18 cellular contexts compared by ENCODE assay signal in the genomic region with DNA sequence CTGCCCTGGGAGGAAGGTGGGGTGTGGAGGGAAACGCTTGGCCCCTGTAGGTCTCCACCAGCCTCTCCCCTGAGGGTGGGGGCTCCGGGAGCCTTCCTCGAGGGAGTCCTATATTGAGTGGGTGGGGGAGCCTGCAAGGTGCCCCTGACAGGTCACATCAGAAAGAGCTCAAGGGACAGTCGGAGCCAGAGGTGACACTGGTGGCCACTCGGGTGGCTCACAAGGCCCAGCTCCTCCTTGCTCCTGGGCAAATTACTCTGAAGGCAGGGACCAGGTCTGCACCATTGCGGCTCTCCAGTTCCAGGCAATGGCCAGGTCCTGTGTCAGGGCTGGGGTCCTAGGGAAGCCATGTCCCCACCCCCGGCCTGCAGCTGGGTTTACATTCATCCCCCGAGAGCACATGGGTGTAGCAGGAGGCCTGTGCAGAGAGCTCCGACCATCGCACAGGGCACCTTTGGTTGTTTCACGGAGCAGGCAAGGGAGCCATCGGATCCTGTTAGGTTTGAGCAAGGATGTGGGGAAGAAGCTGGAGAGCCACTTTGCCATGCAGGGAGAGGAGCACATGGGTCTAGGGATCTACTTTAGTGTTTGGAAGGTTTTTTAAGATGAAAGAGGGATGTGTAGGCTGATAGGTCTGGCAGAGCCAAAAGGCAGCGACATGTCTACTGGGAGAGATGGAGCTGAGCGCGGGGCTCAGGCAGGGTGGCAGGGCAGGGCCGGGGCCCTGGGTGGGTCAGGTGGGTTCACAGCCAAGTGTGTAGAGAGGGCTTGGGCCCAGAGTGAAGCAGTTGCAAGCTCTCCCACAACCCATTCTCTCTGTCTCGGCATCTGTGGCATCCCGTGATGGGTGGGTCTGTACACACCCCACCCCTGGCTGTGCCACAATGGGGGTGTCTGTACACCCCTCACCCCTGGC. TPM values are rescaled to one million over a fixed set of nuclear protein-coding genes. Genes with fewer than 3 reads are reported as not detected.
DNase-seq lines count a peak whose midpoint lies in the region; TF ChIP-seq lines count a peak whose summit lies in the region.
"Had no signal": no experiment of that assay in that cellular context is flagged by ENCODE, and none has a peak within 500 bp of the region (broad histone marks: within the 10 kb centered on the region; RNA-seq: fewer than 3 reads in every experiment).

No MANE protein-coding gene starts in this region.

- no peak overlapping the region for H2BK5ac ChIP-seq in trophoblast cell (ENCODE audit: low read depth, low read length, poor library complexity)

- DNase-seq in D341Med (ENCODE audit: low spot score), result peak; percentile 17
- DNase-seq in LHCN-M2 (ENCODE audit: low read depth), result peak; percentile 51
- peak; percentile 71 for DNase-seq in chondrocyte (ENCODE audit: low spot score)
- DNase-seq in osteoblast (ENCODE audit: insufficient read length, low spot score, missing footprints), result peak; percentile 94
- no peak for DNase-seq in NCI-H1436 treated with DMSO at 0.1 percent for 48 hours (lab: John Stamatoyannopoulos, UW)
- no peak for DNase-seq in NCI-H69 (lab: John Stamatoyannopoulos, UW)
- no peak for DNase-seq in trophoblast cell
- DNase-seq: activated CD8-positive, alpha-beta memory T cell treated with anti-CD3 and anti-CD28 coated beads, Interleukin-2, amount 10 ng/mL, durations not matched to agents 7 days and 5 days; activated naive CD4-positive, alpha-beta T cell treated with anti-CD3 and anti-CD28 coated beads, Interleukin-2, amount 10 ng/mL, durations not matched to agents 7 days and 5 days; central memory CD4-positive, alpha-beta T cell; EL; midbrain; NCI-H82; SIG-M5 had no signal

- H3K27ac Mint-ChIP-seq in chondrocyte (ENCODE audit: unreplicated experiment), result no peak overlapping the region
- H3K27ac Mint-ChIP-seq: activated CD8-positive, alpha-beta memory T cell treated with anti-CD3 and anti-CD28 coated beads, Interleukin-2, amount 10 ng/mL, durations not matched to agents 7 days and 5 days; activated naive CD4-positive, alpha-beta T cell treated with anti-CD3 and anti-CD28 coated beads, Interleukin-2, amount 10 ng/mL, durations not matched to agents 7 days and 5 days had no signal

- no peaks in the 10 kb centered on the region for H3K27me3 ChIP-seq in osteoblast (ENCODE audit: insufficient read depth, low read length)
- H3K27me3 ChIP-seq in trophoblast cell (ENCODE audit: insufficient read depth, low read length), result no peaks in the 10 kb centered on the region
- H3K27me3 ChIP-seq: gastroesophageal sphincter, suprapubic skin had no signal

- no peak overlapping the region for H4K91ac ChIP-seq in trophoblast cell (ENCODE audit: low read depth, low read length)

- no peaks in the 10 kb centered on the region for H3K9me3 Mint-ChIP-seq in chondrocyte (ENCODE audit: low read depth)
- H3K9me3 Mint-ChIP-seq: activated naive CD4-positive, alpha-beta T cell treated with anti-CD3 and anti-CD28 coated beads, Interleukin-2, amount 10 ng/mL, durations not matched to agents 7 days and 5 days; CD14-positive monocyte had no signal

- WGBS in trophoblast cell (ENCODE audit: extremely low coverage, insufficient coverage, insufficient read length), result no CpG with 5 or more reads among the region's 18 CpGs

- no peak overlapping the region for H3K4me2 ChIP-seq in osteoblast (ENCODE audit: insufficient read depth, low read length)
- H3K4me2 ChIP-seq in trophoblast cell (ENCODE audit: low read length), result no peak overlapping the region

- H3K23ac ChIP-seq in trophoblast cell (ENCODE audit: low read length), result no peak overlapping the region

- H3K9ac ChIP-seq in trophoblast cell (ENCODE audit: low read length), result no peak overlapping the region

- H3K27ac ChIP-seq in osteoblast (ENCODE audit: low read depth, low read length) (no peak overlapping the region), trophoblast cell (ENCODE audit: low read depth, low read length) (no peak overlapping the region)
- H3K27ac ChIP-seq: gastroesophageal sphincter, suprapubic skin had no signal

- peaks cover 5% of the 10 kb centered on the region for H3K79me1 ChIP-seq in trophoblast cell (ENCODE audit: low read length)

- no peak overlapping the region for H3K18ac ChIP-seq in trophoblast cell (ENCODE audit: low read length)

- no peak overlapping the region for H2BK120ac ChIP-seq in trophoblast cell (ENCODE audit: insufficient read depth, low read length, poor library complexity)

- no peaks in the 10 kb centered on the region for H3K27me3 Mint-ChIP-seq in chondrocyte (ENCODE audit: low read depth)
- H3K27me3 Mint-ChIP-seq: activated CD8-positive, alpha-beta memory T cell treated with anti-CD3 and anti-CD28 coated beads, Interleukin-2, amount 10 ng/mL, durations not matched to agents 7 days and 5 days; activated naive CD4-positive, alpha-beta T cell treated with anti-CD3 and anti-CD28 coated beads, Interleukin-2, amount 10 ng/mL, durations not matched to agents 7 days and 5 days had no signal

- no peak overlapping the region for H3K4me3 Mint-ChIP-seq in chondrocyte (ENCODE audit: unreplicated experiment)
- H3K4me3 Mint-ChIP-seq: activated CD8-positive, alpha-beta memory T cell treated with anti-CD3 and anti-CD28 coated beads, Interleukin-2, amount 10 ng/mL, durations not matched to agents 7 days and 5 days; activated naive CD4-positive, alpha-beta T cell treated with anti-CD3 and anti-CD28 coated beads, Interleukin-2, amount 10 ng/mL, durations not matched to agents 7 days and 5 days; CD14-positive monocyte had no signal

- H3K36me3 ChIP-seq in osteoblast (ENCODE audit: insufficient read depth, low read length), result peaks cover 40% of the 10 kb centered on the region
- H3K36me3 ChIP-seq in trophoblast cell (ENCODE audit: control insufficient read depth in 1 of 2, insufficient read depth in 2 of 2, low read length in 2 of 2), result peaks cover 10% of the 10 kb centered on the region in 2 experiments

- no peak overlapping the region for H4K8ac ChIP-seq in trophoblast cell (ENCODE audit: low read depth, low read length)

- H3K14ac ChIP-seq in trophoblast cell (ENCODE audit: low read length), result no peak overlapping the region

- H3K4ac ChIP-seq in trophoblast cell (ENCODE audit: low read depth, low read length), result no peak overlapping the region

- no peaks in the 10 kb centered on the region for H3K4me1 Mint-ChIP-seq in chondrocyte (ENCODE audit: low read depth)
- H3K4me1 Mint-ChIP-seq: activated CD8-positive, alpha-beta memory T cell treated with anti-CD3 and anti-CD28 coated beads, Interleukin-2, amount 10 ng/mL, durations not matched to agents 7 days and 5 days; activated naive CD4-positive, alpha-beta T cell treated with anti-CD3 and anti-CD28 coated beads, Interleukin-2, amount 10 ng/mL, durations not matched to agents 7 days and 5 days; CD14-positive monocyte had no signal

- H4K20me1 ChIP-seq in osteoblast (ENCODE audit: insufficient read depth, low read length), result peaks cover 32% of the 10 kb centered on the region

- no peak overlapping the region for H4K12ac ChIP-seq in trophoblast cell (ENCODE audit: low read depth, low read length)

- H3K4me3 ChIP-seq in osteoblast (ENCODE audit: insufficient read depth, low read length) (no peak overlapping the region), trophoblast cell (ENCODE audit: low read depth, low read length) (no peak overlapping the region)
- H3K4me3 ChIP-seq: gastroesophageal sphincter, suprapubic skin had no signal

- TF ChIP-seq CTCF in chondrocyte (IDR thresholded peaks at IDR 0.05) (no peak), osteoblast (IDR thresholded peaks at IDR 0.05; ENCODE audit: extremely low read depth, low read depth, low read length) (no peak)

- peaks cover 11% of the 10 kb centered on the region for H3K36me3 Mint-ChIP-seq in chondrocyte (ENCODE audit: low read depth)
- H3K36me3 Mint-ChIP-seq: activated CD8-positive, alpha-beta memory T cell treated with anti-CD3 and anti-CD28 coated beads, Interleukin-2, amount 10 ng/mL, durations not matched to agents 7 days and 5 days; activated naive CD4-positive, alpha-beta T cell treated with anti-CD3 and anti-CD28 coated beads, Interleukin-2, amount 10 ng/mL, durations not matched to agents 7 days and 5 days; CD14-positive monocyte had no signal

- H2AK5ac ChIP-seq in trophoblast cell (ENCODE audit: low read length), result no peak overlapping the region

- H3K9me3 ChIP-seq in osteoblast (ENCODE audit: low read depth, low read length) (no peaks in the 10 kb centered on the region), trophoblast cell (ENCODE audit: insufficient read depth, low read depth, low read length) (peaks cover 3% of the 10 kb centered on the region)
- H3K9me3 ChIP-seq: gastroesophageal sphincter, suprapubic skin had no signal

- no peak overlapping the region for H2AFZ ChIP-seq in osteoblast (ENCODE audit: low read length)
- no peak overlapping the region for H2AFZ ChIP-seq in trophoblast cell (ENCODE audit: insufficient read depth, low read length, poor library complexity)

- H3K4me1 ChIP-seq in osteoblast (ENCODE audit: insufficient read depth, low read length), result no peaks in the 10 kb centered on the region
- H3K4me1 ChIP-seq in trophoblast cell (ENCODE audit: control insufficient read depth in 1 of 2, insufficient read depth in 2 of 2, low read length in 2 of 2), result peaks cover 14% of the 10 kb centered on the region in 2 experiments
- H3K4me1 ChIP-seq: suprapubic skin had no signal

- no peak overlapping the region for H2BK12ac ChIP-seq in trophoblast cell (ENCODE audit: low read length)

- H3K79me2 ChIP-seq in osteoblast (ENCODE audit: insufficient read depth, low read length) (peaks cover 3% of the 10 kb centered on the region), trophoblast cell (ENCODE audit: control insufficient read depth, insufficient read depth, low read length, poor library complexity) (no peaks in the 10 kb centered on the region)

RNA-seq across cellular contexts. Expression of gene CCND1, which starts 14.8 kb away (rescaled TPM):
- 684 and 770 TPM in 2 replicates for total RNA-seq in LHCN-M2 (2014; rRNA removed)
- 727 TPM for polyA plus RNA-seq in LHCN-M2 (2012)
- total RNA-seq in chondrocyte, result 129 to 300 TPM (median 130 TPM) in 3 replicates
- total RNA-seq in osteoblast, result 187 and 237 TPM in 2 replicates
- polyA plus RNA-seq in trophoblast cell (2013), result 14.3 and 16.7 TPM in 2 replicates
- polyA plus RNA-seq: CD14-positive monocyte had no signal

RNA-seq across cellular contexts. Expression of gene LTO1, which starts 19.4 kb away (rescaled TPM):
- 16.8 and 21.9 TPM in 2 replicates for total RNA-seq in LHCN-M2 (2014; rRNA removed)
- polyA plus RNA-seq in LHCN-M2 (2012), result 17.9 TPM
- 15.5 to 21.9 TPM (median 16.2 TPM) in 3 replicates for total RNA-seq in chondrocyte
- 21.8 and 24.6 TPM in 2 replicates for total RNA-seq in osteoblast
- polyA plus RNA-seq in trophoblast cell (2013), result 10.1 and 10.8 TPM in 2 replicates

RNA-seq across cellular contexts. Expression of gene FGF19, which starts 48.1 kb away (rescaled TPM):
- total RNA-seq in LHCN-M2 (2014; rRNA removed) (0.11 TPM in 1 of 2 replicates, not detected in the other), chondrocyte (not detected in 3 replicates), osteoblast (not detected in 2 replicates)
- polyA plus RNA-seq in LHCN-M2 (2012), result not detected
- polyA plus RNA-seq in trophoblast cell (2013), result 0.03 and 0.05 TPM in 2 replicates
- total RNA-seq: activated CD8-positive, alpha-beta memory T cell treated with anti-CD3 and anti-CD28 coated beads, Interleukin-2, amount 10 ng/mL, durations not matched to agents 7 days and 5 days; gastroesophageal sphincter; MCF 10A; suprapubic skin had no signal
- polyA plus RNA-seq: CD14-positive monocyte had no signal

Comparison
In these comparisons a context has a peak if more than half of its experiments do, and no peak if none do; other contexts are left out.
1. DNase-seq: peak in D341Med (single experiment), LHCN-M2 (single experiment), chondrocyte (single experiment) and osteoblast (single experiment); none in NCI-H1436 treated with DMSO at 0.1 percent for 48 hours (single experiment), NCI-H69 (single experiment) and trophoblast cell (0 of 2).